ENCODE assay signal across 9 cellular contexts in genomic region chr2:145744541-145745386, GRCh38.
DNase-seq lines count a peak whose midpoint lies in the region; ATAC-seq, FAIRE-seq and TF ChIP-seq lines count a peak whose summit lies in the region.
"Had no signal": no experiment of that assay in that cellular context is flagged by ENCODE, and none has a peak within 500 bp of the region (broad histone marks: within the 10 kb centered on the region; RNA-seq: fewer than 3 reads in every experiment).

No MANE protein-coding gene starts in this region.

- WGBS in K562 (ENCODE audit: insufficient coverage, low coverage, missing lambda C conversion rate) = 10% methylated on average over 4 of the region's 4 CpGs

- H4K20me1 ChIP-seq in K562 (replicated peaks; ENCODE audit: control insufficient read depth, insufficient read depth, low read length) = no peaks in the 10 kb centered on the region

- peak in 1 of 2 experiments; percentile 18; a peak in 1 of 4 replicates for TF ChIP-seq RAD21 in K562 (CRISPR knock-in tag; conservative IDR thresholded peaks at IDR 0.05 in 1 of 2, IDR thresholded peaks at IDR 0.05 in 1 of 2)

- H3K9ac ChIP-seq in K562 (ENCODE audit: insufficient read depth in 1 of 2, low read depth in 2 of 2, low read length in 2 of 2) = no peak overlapping the region

- H2AFZ ChIP-seq in K562 (ENCODE audit: low read depth, low read length) = peak overlapping the region; percentile 49

- peak; percentile 58 for FAIRE-seq in K562 (lab: Jason Lieb, UNC)
- FAIRE-seq: GM18507 had no signal

- H3K9me3 ChIP-seq in K562 (replicated peaks; ENCODE audit: control insufficient read depth, insufficient read depth, low read depth, low read length) (no peaks in the 10 kb centered on the region), WERI-Rb-1 (ENCODE audit: severe bottlenecking) (no peaks in the 10 kb centered on the region)

- H3K36me3 ChIP-seq in K562 (ENCODE audit: control insufficient read depth, insufficient read depth, low read length) (no peaks in the 10 kb centered on the region), WERI-Rb-1 (no peaks in the 10 kb centered on the region)

- no peaks in the 10 kb centered on the region for H3K79me2 ChIP-seq in K562 (ENCODE audit: control insufficient read depth, insufficient read depth, low read length)

- H3K4me1 ChIP-seq in K562 (replicated peaks in 1 of 2; ENCODE audit: control insufficient read depth in 2 of 2, insufficient read depth in 2 of 2, low read length in 2 of 2) = peaks cover 0 to 22% of the 10 kb centered on the region in 2 experiments; a peak in 4 of 5 replicates

- CTCF ChIA-PET in K562 (lab: Yijun Ruan, JAX; ENCODE audit: low intra/inter-chr PET ratio) = no interaction called here

- H3K27ac ChIP-seq in K562 (ENCODE audit: extremely low read depth, low read depth, low read length) (no peak overlapping the region), WERI-Rb-1 (no peak overlapping the region)

- TF ChIP-seq CTCF in AG09309 (IDR thresholded peaks at IDR 0.05; ENCODE audit: control insufficient read depth, insufficient read depth, low read depth, low read length, missing control alignments) = no peak
- no peak for TF ChIP-seq CTCF in K562 (IDR thresholded peaks at IDR 0.05 in 2 of 3, conservative IDR thresholded peaks at IDR 0.05 in 1 of 3; ENCODE audit: insufficient read depth in 2 of 3, low read depth in 1 of 3, low read length in 3 of 3)
- no peak for TF ChIP-seq CTCF in WERI-Rb-1 (IDR thresholded peaks at IDR 0.05; ENCODE audit: low read depth, low read length)

- DNase-seq in AG09309 (ENCODE audit: low read depth) (peak; percentile 83), K562 (ENCODE audit: extremely low read depth in 1 of 4, low spot score in 3 of 4) (peak in 2 of 4 experiments; percentile 29 to 64), WERI-Rb-1 (no peak), 8988T (no peak), DMS153 treated with DMSO at 0.1 percent for 48 hours (lab: John Stamatoyannopoulos, UW; ENCODE audit: unreplicated experiment) (no peak)
- no peak for DNase-seq in effector CD4-positive, alpha-beta T cell

- in situ Hi-C loops in K562 (cut with MboI) = loop anchor here (5.0 kb wide), 1 partner anchor 72 kb away; no protein-coding TSS in a partner anchor

- no peak for TF ChIP-seq POLR2A in K562 (conservative IDR thresholded peaks at IDR 0.05)

- no peaks in the 10 kb centered on the region for H3K9me1 ChIP-seq in K562 (ENCODE audit: control insufficient read depth, insufficient read depth, low read length)

- H3K27me3 ChIP-seq in K562 (ENCODE audit: control insufficient read depth in 2 of 2, insufficient read depth in 2 of 2, low read length in 2 of 2) = no peaks in the 10 kb centered on the region
- H3K27me3 ChIP-seq in WERI-Rb-1 (ENCODE audit: insufficient read depth, low read depth, severe bottlenecking) = no peaks in the 10 kb centered on the region

- H3K4me3 ChIP-seq in AG09309 (ENCODE audit: control insufficient read depth, low read depth, low read length) (no peak overlapping the region), K562 (no peak overlapping the region), WERI-Rb-1 (ENCODE audit: low read depth, low read length) (no peak overlapping the region)

- intact Hi-C loops in K562 (cut with micrococcal nuclease) = no loop called here

- POLR2A ChIA-PET in K562 (lab: Yijun Ruan, JAX) = interaction anchor here (0.6 kb wide), 1 partner anchor 28 kb away, joined by 3 read pairs; no protein-coding TSS in a partner anchor

- TF ChIP-seq EP300 in K562 (IDR thresholded peaks at IDR 0.05; ENCODE audit: low read length) = peak; percentile 47; the same call in 1 of the 2 replicates

- ATAC-seq in GM19438 (IDR thresholded peaks at IDR 0.05; ENCODE audit: low read depth, unreplicated experiment) = peak; percentile 66
- ATAC-seq in HG03354 (IDR thresholded peaks at IDR 0.05; ENCODE audit: poor library complexity, severe bottlenecking, unreplicated experiment) = peak; percentile 83
- peak; percentile 81 for ATAC-seq in K562

- BruUV-seq in K562 (replicated peaks; lab: Mats Ljungman, UMichigan) = no TSS peak

- H3K4me2 ChIP-seq in K562 (ENCODE audit: insufficient read depth, low read length) = no peak overlapping the region

TF ChIP-seq in K562, 482 proteins besides CTCF, POLR2A, EP300 and RAD21 (continues in another document):
- peak; percentile 91 for TF ChIP-seq FOSL1 (tag; conservative IDR thresholded peaks at IDR 0.05)
- peak; percentile 68; the same call in 1 of the 2 replicates for TF ChIP-seq SMARCE1 (IDR thresholded peaks at IDR 0.05)
- 0 out of 2 replicates have a peak, but pooled peaks have one; percentile 47 for TF ChIP-seq EHMT2 (IDR thresholded peaks at IDR 0.05)
- no peak for TF ChIP-seq FUS (optimal IDR thresholded peaks at IDR 0.05; ENCODE audit: low read depth, low read length)
- TF ChIP-seq, protein P1, sequence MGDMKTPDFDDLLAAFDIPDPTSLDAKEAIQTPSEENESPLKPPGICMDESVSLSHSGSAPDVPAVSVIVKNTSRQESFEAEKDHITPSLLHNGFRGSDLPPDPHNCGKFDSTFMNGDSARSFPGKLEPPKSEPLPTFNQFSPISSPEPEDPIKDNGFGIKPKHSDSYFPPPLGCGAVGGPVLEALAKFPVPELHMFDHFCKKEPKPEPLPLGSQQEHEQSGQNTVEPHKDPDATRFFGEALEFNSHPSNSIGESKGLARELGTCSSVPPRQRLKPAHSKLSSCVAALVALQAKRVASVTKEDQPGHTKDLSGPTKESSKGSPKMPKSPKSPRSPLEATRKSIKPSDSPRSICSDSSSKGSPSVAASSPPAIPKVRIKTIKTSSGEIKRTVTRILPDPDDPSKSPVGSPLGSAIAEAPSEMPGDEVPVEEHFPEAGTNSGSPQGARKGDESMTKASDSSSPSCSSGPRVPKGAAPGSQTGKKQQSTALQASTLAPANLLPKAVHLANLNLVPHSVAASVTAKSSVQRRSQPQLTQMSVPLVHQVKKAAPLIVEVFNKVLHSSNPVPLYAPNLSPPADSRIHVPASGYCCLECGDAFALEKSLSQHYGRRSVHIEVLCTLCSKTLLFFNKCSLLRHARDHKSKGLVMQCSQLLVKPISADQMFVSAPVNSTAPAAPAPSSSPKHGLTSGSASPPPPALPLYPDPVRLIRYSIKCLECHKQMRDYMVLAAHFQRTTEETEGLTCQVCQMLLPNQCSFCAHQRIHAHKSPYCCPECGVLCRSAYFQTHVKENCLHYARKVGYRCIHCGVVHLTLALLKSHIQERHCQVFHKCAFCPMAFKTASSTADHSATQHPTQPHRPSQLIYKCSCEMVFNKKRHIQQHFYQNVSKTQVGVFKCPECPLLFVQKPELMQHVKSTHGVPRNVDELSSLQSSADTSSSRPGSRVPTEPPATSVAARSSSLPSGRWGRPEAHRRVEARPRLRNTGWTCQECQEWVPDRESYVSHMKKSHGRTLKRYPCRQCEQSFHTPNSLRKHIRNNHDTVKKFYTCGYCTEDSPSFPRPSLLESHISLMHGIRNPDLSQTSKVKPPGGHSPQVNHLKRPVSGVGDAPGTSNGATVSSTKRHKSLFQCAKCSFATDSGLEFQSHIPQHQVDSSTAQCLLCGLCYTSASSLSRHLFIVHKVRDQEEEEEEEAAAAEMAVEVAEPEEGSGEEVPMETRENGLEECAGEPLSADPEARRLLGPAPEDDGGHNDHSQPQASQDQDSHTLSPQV (IDR thresholded peaks at IDR 0.05) = 0 out of 2 replicates have a peak, but pooled peaks have one; percentile 23
- TF ChIP-seq TAF9B (IDR thresholded peaks at IDR 0.05; ENCODE audit: partially characterized antibody) = peak; percentile 25
- TF ChIP-seq ZNF253 (CRISPR knock-in tag; conservative IDR thresholded peaks at IDR 0.05) = no peak
- 0 out of 4 replicates have a peak, but pooled peaks of 1 of the 2 experiments have one; percentile 50 for TF ChIP-seq RCOR1 (IDR thresholded peaks at IDR 0.05; ENCODE audit: borderline replicate concordance in 1 of 2, low read depth in 2 of 2, low read length in 2 of 2)
- TF ChIP-seq, protein P2, sequence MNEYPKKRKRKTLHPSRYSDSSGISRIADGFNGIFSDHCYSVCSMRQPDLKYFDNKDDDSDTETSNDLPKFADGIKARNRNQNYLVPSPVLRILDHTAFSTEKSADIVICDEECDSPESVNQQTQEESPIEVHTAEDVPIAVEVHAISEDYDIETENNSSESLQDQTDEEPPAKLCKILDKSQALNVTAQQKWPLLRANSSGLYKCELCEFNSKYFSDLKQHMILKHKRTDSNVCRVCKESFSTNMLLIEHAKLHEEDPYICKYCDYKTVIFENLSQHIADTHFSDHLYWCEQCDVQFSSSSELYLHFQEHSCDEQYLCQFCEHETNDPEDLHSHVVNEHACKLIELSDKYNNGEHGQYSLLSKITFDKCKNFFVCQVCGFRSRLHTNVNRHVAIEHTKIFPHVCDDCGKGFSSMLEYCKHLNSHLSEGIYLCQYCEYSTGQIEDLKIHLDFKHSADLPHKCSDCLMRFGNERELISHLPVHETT (CRISPR knock-in tag; conservative IDR thresholded peaks at IDR 0.05 in 1 of 2, IDR thresholded peaks at IDR 0.05 in 1 of 2) = no peak
- peak; percentile 55; the same call in 1 of the 2 replicates for TF ChIP-seq TCF3 (CRISPR knock-in tag; IDR thresholded peaks at IDR 0.05)
- peak; percentile 52 for TF ChIP-seq HDAC3 (IDR thresholded peaks at IDR 0.05; ENCODE audit: borderline replicate concordance, partially characterized antibody)
- TF ChIP-seq, protein P3, sequence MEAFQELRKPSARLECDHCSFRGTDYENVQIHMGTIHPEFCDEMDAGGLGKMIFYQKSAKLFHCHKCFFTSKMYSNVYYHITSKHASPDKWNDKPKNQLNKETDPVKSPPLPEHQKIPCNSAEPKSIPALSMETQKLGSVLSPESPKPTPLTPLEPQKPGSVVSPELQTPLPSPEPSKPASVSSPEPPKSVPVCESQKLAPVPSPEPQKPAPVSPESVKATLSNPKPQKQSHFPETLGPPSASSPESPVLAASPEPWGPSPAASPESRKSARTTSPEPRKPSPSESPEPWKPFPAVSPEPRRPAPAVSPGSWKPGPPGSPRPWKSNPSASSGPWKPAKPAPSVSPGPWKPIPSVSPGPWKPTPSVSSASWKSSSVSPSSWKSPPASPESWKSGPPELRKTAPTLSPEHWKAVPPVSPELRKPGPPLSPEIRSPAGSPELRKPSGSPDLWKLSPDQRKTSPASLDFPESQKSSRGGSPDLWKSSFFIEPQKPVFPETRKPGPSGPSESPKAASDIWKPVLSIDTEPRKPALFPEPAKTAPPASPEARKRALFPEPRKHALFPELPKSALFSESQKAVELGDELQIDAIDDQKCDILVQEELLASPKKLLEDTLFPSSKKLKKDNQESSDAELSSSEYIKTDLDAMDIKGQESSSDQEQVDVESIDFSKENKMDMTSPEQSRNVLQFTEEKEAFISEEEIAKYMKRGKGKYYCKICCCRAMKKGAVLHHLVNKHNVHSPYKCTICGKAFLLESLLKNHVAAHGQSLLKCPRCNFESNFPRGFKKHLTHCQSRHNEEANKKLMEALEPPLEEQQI (IDR thresholded peaks at IDR 0.05) = peak; percentile 29; the same call in 1 of the 2 replicates
- TF ChIP-seq PYGO2 (tag; IDR thresholded peaks at IDR 0.05) = no peak
